ENCODE assay signal across 24 cellular contexts in genomic region chr10:49605177-49605938, GRCh38. TPM values are rescaled to one million over a fixed set of nuclear protein-coding genes. Genes with fewer than 3 reads are reported as not detected.
A peak's percentile ranks its signal among the peaks of the same experiment; 100 is the strongest.
DNase-seq lines count a peak whose midpoint lies in the region; ATAC-seq and TF ChIP-seq lines count a peak whose summit lies in the region.
"Had no signal": no experiment of that assay in that cellular context is flagged by ENCODE, and none has a peak within 500 bp of the region (broad histone marks: within the 10 kb centered on the region; RNA-seq: fewer than 3 reads in every experiment).

No MANE protein-coding gene starts in this region.

- H2BK120ac ChIP-seq in mesenchymal stem cell (ENCODE audit: low read depth, low read length): no peak overlapping the region

- no peaks in the 10 kb centered on the region for H3K79me2 ChIP-seq in osteoblast (ENCODE audit: insufficient read depth, low read length)

- H3K4me3 ChIP-seq in osteoblast (ENCODE audit: insufficient read depth, low read length) (no peak overlapping the region), mesenchymal stem cell (ENCODE audit: insufficient read depth in 1 of 2, low read depth in 1 of 2, low read length in 2 of 2) (no peak overlapping the region)
- H3K4me3 ChIP-seq: BLaER1 treated with 17β-estradiol and CSF1 and Interleukin-3, amounts not matched to agents 10 nM and 100 nM; body of pancreas; lung; SJCRH30; tibial artery had no signal

- H3K27me3 ChIP-seq in osteoblast (ENCODE audit: insufficient read depth, low read length) (peaks cover 45% of the 10 kb centered on the region), mesenchymal stem cell (ENCODE audit: control insufficient read depth in 1 of 2, insufficient read depth in 1 of 2, low read length in 2 of 2) (peaks cover 61 to 65% of the 10 kb centered on the region in 2 experiments)
- H3K27me3 ChIP-seq: SJCRH30 had no signal

- H3K79me1 ChIP-seq in mesenchymal stem cell (replicated peaks; ENCODE audit: low read length, poor library complexity, severe bottlenecking): no peaks in the 10 kb centered on the region

- H3K14ac ChIP-seq in mesenchymal stem cell (ENCODE audit: low read length in 2 of 2): no peak overlapping the region

- H3K23ac ChIP-seq in mesenchymal stem cell (ENCODE audit: low read length in 2 of 2): no peak overlapping the region

- no peak overlapping the region for H4K91ac ChIP-seq in mesenchymal stem cell (ENCODE audit: low read length)

- ATAC-seq in activated CD8-positive, alpha-beta memory T cell treated with anti-CD3 and anti-CD28 coated beads, Interleukin-2, amount 10 ng/mL, durations not matched to agents 7 days and 5 days: no peak
- ATAC-seq: body of pancreas; stimulated activated naive B cell treated with anti-CD40 and anti-IgM and Interleukin-4, amounts not matched to agents 10 μg/mL and 1 μg/mL and 100 μg/mL, for 72 hours had no signal

- H4K20me1 ChIP-seq in osteoblast (ENCODE audit: insufficient read depth, low read length): no peaks in the 10 kb centered on the region

- no peak overlapping the region for H3K4me3 Mint-ChIP-seq in activated CD8-positive, alpha-beta memory T cell treated with anti-CD3 and anti-CD28 coated beads, Interleukin-2, amount 10 ng/mL, durations not matched to agents 7 days and 5 days
- H3K4me3 Mint-ChIP-seq: activated CD4-positive, alpha-beta T cell treated with anti-CD3 and anti-CD28 coated beads, Interleukin-2, amount 10 ng/mL, durations not matched to agents 24 days and 14 days; activated naive CD8-positive, alpha-beta T cell; activated T-cell treated with anti-CD3 and anti-CD28 coated beads, Interleukin-2, amount 50 U/mL, for 24 hours; stimulated activated naive B cell treated with anti-CD40 and anti-IgM and Interleukin-4, amounts not matched to agents 10 μg/mL and 1 μg/mL and 100 μg/mL, for 72 hours had no signal

- CTCF ChIA-PET in activated CD8-positive, alpha-beta memory T cell treated with anti-CD3 and anti-CD28 coated beads, Interleukin-2, amount 10 ng/mL, durations not matched to agents 7 days and 5 days (lab: Charles Lee): interaction anchor here (1.2 to 1.6 kb wide), 2 partner anchors 11 to 13 kb away, joined by 3 to 5 read pairs; no protein-coding TSS in a partner anchor

- no peak overlapping the region for H3K9ac ChIP-seq in mesenchymal stem cell (ENCODE audit: low read length)
- H3K9ac ChIP-seq: BLaER1 treated with 17β-estradiol and CSF1 and Interleukin-3, amounts not matched to agents 10 nM and 100 nM had no signal

- no peak overlapping the region for H3K18ac ChIP-seq in mesenchymal stem cell (ENCODE audit: low read depth in 1 of 2, low read length in 2 of 2)

- H3K4me2 ChIP-seq in osteoblast (ENCODE audit: insufficient read depth, low read length) (no peak overlapping the region), mesenchymal stem cell (ENCODE audit: low read length, poor library complexity, severe bottlenecking) (no peak overlapping the region)

- no peak overlapping the region for H2AFZ ChIP-seq in osteoblast (ENCODE audit: low read length)
- no peak overlapping the region for H2AFZ ChIP-seq in mesenchymal stem cell (ENCODE audit: low read depth, low read length)

- no peak overlapping the region for H2BK15ac ChIP-seq in mesenchymal stem cell (ENCODE audit: low read depth, poor library complexity, severe bottlenecking)

- H3K27ac ChIP-seq in osteoblast (ENCODE audit: low read depth, low read length) (no peak overlapping the region), mesenchymal stem cell (ENCODE audit: low read length, poor library complexity, severe bottlenecking) (no peak overlapping the region)
- H3K27ac ChIP-seq: BLaER1 treated with 17β-estradiol and CSF1 and Interleukin-3, amounts not matched to agents 10 nM and 100 nM; body of pancreas; SJCRH30; tibial artery had no signal

- peaks cover 3% of the 10 kb centered on the region for H3K4me1 Mint-ChIP-seq in activated CD8-positive, alpha-beta memory T cell treated with anti-CD3 and anti-CD28 coated beads, Interleukin-2, amount 10 ng/mL, durations not matched to agents 7 days and 5 days

- no peaks in the 10 kb centered on the region for H3K9me3 ChIP-seq in osteoblast (ENCODE audit: low read depth, low read length)
- H3K9me3 ChIP-seq in mesenchymal stem cell (ENCODE audit: control insufficient read depth, low read length): no peaks in the 10 kb centered on the region
- H3K9me3 ChIP-seq: body of pancreas, SJCRH30, tibial artery had no signal

- DNase-seq in DMS153 (lab: John Stamatoyannopoulos, UW) (peak; percentile 66), DMS153 treated with DMSO at 0.1 percent for 48 hours (lab: John Stamatoyannopoulos, UW; ENCODE audit: unreplicated experiment) (no peak), NCI-H1092 treated with DMSO at 0.1 percent for 48 hours (lab: John Stamatoyannopoulos, UW) (peak; percentile 41), osteoblast (ENCODE audit: insufficient read length, low spot score, missing footprints) (peak; percentile 71), HuH-7 (ENCODE audit: low spot score) (no peak), mesenchymal stem cell (no peak), GDM1 (lab: John Stamatoyannopoulos, UW) (no peak)
- peak; percentile 4 for DNase-seq in activated CD8-positive, alpha-beta memory T cell treated with anti-CD3 and anti-CD28 coated beads, Interleukin-2, amount 10 ng/mL, durations not matched to agents 7 days and 5 days
- DNase-seq: 8988T; activated CD4-positive, alpha-beta T cell treated with anti-CD3 and anti-CD28 coated beads, Interleukin-2, amount 10 ng/mL, durations not matched to agents 24 days and 14 days; activated T-cell treated with anti-CD3 and anti-CD28 coated beads, Interleukin-2, amount 50 U/mL, for 24 hours; NCI-H1417; NCI-H510A; OCI-M1; SJCRH30; stimulated activated naive B cell treated with anti-CD40 and anti-IgM and Interleukin-4, amounts not matched to agents 10 μg/mL and 1 μg/mL and 100 μg/mL, for 72 hours; T-helper 9 cell had no signal

- H3K36me3 Mint-ChIP-seq in activated CD8-positive, alpha-beta memory T cell treated with anti-CD3 and anti-CD28 coated beads, Interleukin-2, amount 10 ng/mL, durations not matched to agents 7 days and 5 days: no peaks in the 10 kb centered on the region
- H3K36me3 Mint-ChIP-seq: activated naive CD8-positive, alpha-beta T cell had no signal

- no peaks in the 10 kb centered on the region for H3K9me3 Mint-ChIP-seq in activated CD8-positive, alpha-beta memory T cell treated with anti-CD3 and anti-CD28 coated beads, Interleukin-2, amount 10 ng/mL, durations not matched to agents 7 days and 5 days (ENCODE audit: low read depth)
- H3K9me3 Mint-ChIP-seq: activated CD4-positive, alpha-beta T cell treated with anti-CD3 and anti-CD28 coated beads, Interleukin-2, amount 10 ng/mL, durations not matched to agents 24 days and 14 days; activated T-cell treated with anti-CD3 and anti-CD28 coated beads, Interleukin-2, amount 50 U/mL, for 24 hours had no signal

- no peak overlapping the region for H2AK5ac ChIP-seq in mesenchymal stem cell (ENCODE audit: low read length, severe bottlenecking)

- H3K27me3 Mint-ChIP-seq in activated CD8-positive, alpha-beta memory T cell treated with anti-CD3 and anti-CD28 coated beads, Interleukin-2, amount 10 ng/mL, durations not matched to agents 7 days and 5 days: peaks cover 50% of the 10 kb centered on the region

- 80% methylated on average over 6 of the region's 6 CpGs for WGBS in mesenchymal stem cell

- H3K4me1 ChIP-seq in osteoblast (ENCODE audit: insufficient read depth, low read length): peaks cover 8% of the 10 kb centered on the region
- peaks cover 17% of the 10 kb centered on the region for H3K4me1 ChIP-seq in mesenchymal stem cell (ENCODE audit: control insufficient read depth, insufficient read depth, low read depth, low read length)
- H3K4me1 ChIP-seq: SJCRH30 had no signal

- H2BK5ac ChIP-seq in mesenchymal stem cell (ENCODE audit: low read depth, low read length, poor library complexity, severe bottlenecking): no peak overlapping the region

- no peak overlapping the region for H3K27ac Mint-ChIP-seq in activated CD8-positive, alpha-beta memory T cell treated with anti-CD3 and anti-CD28 coated beads, Interleukin-2, amount 10 ng/mL, durations not matched to agents 7 days and 5 days
- H3K27ac Mint-ChIP-seq: activated CD4-positive, alpha-beta T cell treated with anti-CD3 and anti-CD28 coated beads, Interleukin-2, amount 10 ng/mL, durations not matched to agents 24 days and 14 days; activated naive CD8-positive, alpha-beta T cell; activated T-cell treated with anti-CD3 and anti-CD28 coated beads, Interleukin-2, amount 50 U/mL, for 24 hours; stimulated activated naive B cell treated with anti-CD40 and anti-IgM and Interleukin-4, amounts not matched to agents 10 μg/mL and 1 μg/mL and 100 μg/mL, for 72 hours had no signal

- no peak for TF ChIP-seq CTCF in osteoblast (IDR thresholded peaks at IDR 0.05; ENCODE audit: extremely low read depth, low read depth, low read length)

- no peak overlapping the region for H2BK12ac ChIP-seq in mesenchymal stem cell (ENCODE audit: low read length in 2 of 2)

- H3K4ac ChIP-seq in mesenchymal stem cell (ENCODE audit: low read depth in 1 of 2, low read length in 2 of 2): no peak overlapping the region

- no peak overlapping the region for H4K8ac ChIP-seq in mesenchymal stem cell (ENCODE audit: low read length)

- H3K36me3 ChIP-seq in osteoblast (ENCODE audit: insufficient read depth, low read length) (no peaks in the 10 kb centered on the region), mesenchymal stem cell (ENCODE audit: control insufficient read depth in 1 of 2, insufficient read depth in 2 of 2, low read depth in 1 of 2, low read length in 2 of 2) (no peaks in the 10 kb centered on the region)
- H3K36me3 ChIP-seq: BLaER1 treated with 17β-estradiol and CSF1 and Interleukin-3, amounts not matched to agents 10 nM and 100 nM; SJCRH30; tibial artery had no signal

RNA-seq across cellular contexts. Expression of gene SLC18A3, which starts 4.8 kb away (rescaled TPM):
- not detected for total RNA-seq in activated CD8-positive, alpha-beta memory T cell treated with anti-CD3 and anti-CD28 coated beads, Interleukin-2, amount 10 ng/mL, durations not matched to agents 7 days and 5 days
- not detected in 2 replicates for total RNA-seq in osteoblast
- polyA plus RNA-seq in mesenchymal stem cell (2013, experiment 1 of 2): not detected
- not detected for polyA plus RNA-seq in mesenchymal stem cell (2013, experiment 2 of 2)
- total RNA-seq: activated CD4-positive, alpha-beta T cell treated with anti-CD3 and anti-CD28 coated beads, Interleukin-2, amount 10 ng/mL, durations not matched to agents 24 days and 14 days; body of pancreas; dermis microvascular lymphatic vessel endothelial cell; lung; SJCRH30 had no signal
- polyA plus RNA-seq: lung, neural cell had no signal

RNA-seq across cellular contexts. Expression of gene CHAT, which starts 8.5 kb away (rescaled TPM):
- total RNA-seq in activated CD8-positive, alpha-beta memory T cell treated with anti-CD3 and anti-CD28 coated beads, Interleukin-2, amount 10 ng/mL, durations not matched to agents 7 days and 5 days: not detected
- total RNA-seq in osteoblast: not detected in 2 replicates
- not detected for polyA plus RNA-seq in mesenchymal stem cell (2013, experiment 1 of 2)
- polyA plus RNA-seq in mesenchymal stem cell (2013, experiment 2 of 2): not detected
- total RNA-seq: activated CD4-positive, alpha-beta T cell treated with anti-CD3 and anti-CD28 coated beads, Interleukin-2, amount 10 ng/mL, durations not matched to agents 24 days and 14 days; dermis microvascular lymphatic vessel endothelial cell; lung; SJCRH30 had no signal
- polyA plus RNA-seq: lung, neural cell had no signal

Comparison
In these comparisons a context has a peak if more than half of its experiments do, and no peak if none do; other contexts are left out.
1. DNase-seq: peak in DMS153 (single experiment), NCI-H1092 treated with DMSO at 0.1 percent for 48 hours (single experiment), activated CD8-positive, alpha-beta memory T cell treated with anti-CD3 and anti-CD28 coated beads, Interleukin-2, amount 10 ng/mL, durations not matched to agents 7 days and 5 days (single experiment) and osteoblast (single experiment); none in DMS153 treated with DMSO at 0.1 percent for 48 hours (single experiment), HuH-7 (single experiment), mesenchymal stem cell (single experiment) and GDM1 (single experiment).